ENCODE assay signal across 33 cellular contexts in genomic region chr19:30103981-30104380, GRCh38.
"Had no signal": no experiment of that assay in that cellular context is flagged by ENCODE, and none has a peak within 500 bp of the region (broad histone marks: within the 10 kb centered on the region; RNA-seq: fewer than 3 reads in every experiment).

No MANE protein-coding gene starts in this region.

- H3K4me1 ChIP-seq: adrenal gland, ascending aorta had no signal

- FAIRE-seq: bronchial epithelial cell, TTC549 had no signal

- H3K4me3 ChIP-seq: adrenal gland, ascending aorta, cardiac muscle cell had no signal

- H3K9me3 ChIP-seq: adrenal gland, ascending aorta had no signal

- DNase-seq: activated B cell treated with CpG ODN at 0.5 μM for 24 hours; activated CD4-positive, alpha-beta memory T cell treated with anti-CD3 and anti-CD28 coated beads for 36 hours; activated CD4-positive, alpha-beta T cell treated with anti-CD3 and anti-CD28 coated beads for 4 hours; activated CD4-positive, alpha-beta T cell treated with anti-CD3 and anti-CD28 coated beads, Interleukin-2, amount 10 ng/mL, durations not matched to agents 24 days and 14 days; activated CD4-positive, alpha-beta T cell treated with anti-CD3 and anti-CD28 coated beads, Interleukin-2, amount 50 U/mL, for 1 hour; activated CD4-positive, alpha-beta T cell treated with anti-CD3 and anti-CD28 coated beads, Interleukin-2, amount 50 U/mL, for 4 hours; activated CD4-positive, CD25-positive, alpha-beta regulatory T cell treated with anti-CD3 and anti-CD28 coated beads, Interleukin-2, amount 50 U/mL, for 72 hours; activated CD8-positive, alpha-beta memory T cell treated with anti-CD3 and anti-CD28 coated beads, Interleukin-2, amount 50 U/mL, for 4 hours; activated CD8-positive, alpha-beta T cell treated with anti-CD3 and anti-CD28 coated beads for 36 hours; activated effector memory CD4-positive, alpha-beta T cell treated with anti-CD3 and anti-CD28 coated beads, Interleukin-2, amount 50 U/mL, for 16 hours; activated gamma-delta T cell treated with Interleukin-2 at 50 U/mL for 16 hours; activated naive CD4-positive, alpha-beta T cell; activated naive CD4-positive, alpha-beta T cell treated with anti-CD3 and anti-CD28 coated beads for 36 hours; activated naive CD4-positive, alpha-beta T cell treated with anti-CD3 and anti-CD28 coated beads, Interleukin-2, amount 50 U/mL, for 16 hours; activated naive CD8-positive, alpha-beta T cell treated with anti-CD3 and anti-CD28 coated beads for 36 hours; activated T-cell treated with anti-CD3 and anti-CD28 coated beads for 4 hours; activated T-cell treated with anti-CD3 and anti-CD28 coated beads, Interleukin-2, amount 50 U/mL, for 1 hour; activated T-cell treated with anti-CD3 and anti-CD28 coated beads, Interleukin-2, amount 50 U/mL, for 4 hours; activated T-cell treated with anti-CD3 and anti-CD28 coated beads, Interleukin-2, amount 50 U/mL, for 72 hours; adrenal gland; amniotic stem cell; caudate nucleus; cerebellar nuclear complex; T-cell; T-helper 17 cell; T1000 had no signal

- H3K27ac ChIP-seq: adrenal gland, ascending aorta, cardiac muscle cell, VCaP had no signal

- H3K27me3 ChIP-seq: adrenal gland, ascending aorta, cardiac muscle cell had no signal

- H3K36me3 ChIP-seq: adrenal gland, ascending aorta, cardiac muscle cell had no signal

- ATAC-seq: activated CD8-positive, alpha-beta T cell treated with anti-CD3 and anti-CD28 coated beads for 36 hours; activated naive CD4-positive, alpha-beta T cell treated with anti-CD3 and anti-CD28 coated beads, Interleukin-2, amount 50 U/mL, for 72 hours; activated T-cell treated with anti-CD3 and anti-CD28 coated beads, Interleukin-2, amount 50 U/mL, for 4 hours; activated T-cell treated with anti-CD3 and anti-CD28 coated beads, Interleukin-2, amount 50 U/mL, for 72 hours; activated T-helper 17 cell treated with anti-CD3 and anti-CD28 coated beads, Interleukin-2, amount 50 U/mL, for 72 hours; T-cell; T-helper 17 cell had no signal
